In genomic region chr7:2844153-2845077, GRCh38 we compare ENCODE assay signal across 8 cellular contexts. TPM values are rescaled to one million over a fixed set of nuclear protein-coding genes. Genes with fewer than 3 reads are reported as not detected.
A peak's percentile ranks its signal among the peaks of the same experiment; 100 is the strongest.
DNase-seq lines count a peak whose midpoint lies in the region; ATAC-seq and TF ChIP-seq lines count a peak whose summit lies in the region.

GNA12 (minus strand) TSS chr7:2844308; CDS start chr7:2844161, 147 bp downstream.

- H3K27ac ChIP-seq in gastroesophageal sphincter (peak within 1 kb of the TSS in 3 of 4 donors; percentile 80 to 88 (median 85)), suprapubic skin (peak within 1 kb of the TSS; percentile 19)

- TF ChIP-seq CTCF in HFF-Myc (IDR thresholded peaks at IDR 0.05; ENCODE audit: low read depth, low read length, missing control alignments) (no peak), gastroesophageal sphincter (IDR thresholded peaks at IDR 0.05) (no peak), suprapubic skin (IDR thresholded peaks at IDR 0.05) (no peak)

- no peaks in the 10 kb centered on the region for H3K27me3 ChIP-seq in gastroesophageal sphincter
- no peaks in the 10 kb centered on the region for H3K27me3 ChIP-seq in suprapubic skin

- peaks cover 33% of the 10 kb centered on the region for H3K4me1 Mint-ChIP-seq in activated naive CD4-positive, alpha-beta T cell treated with anti-CD3 and anti-CD28 coated beads for 36 hours (ENCODE audit: low read depth)

- CTCF ChIA-PET in activated naive CD4-positive, alpha-beta T cell treated with anti-CD3 and anti-CD28 coated beads for 36 hours (lab: Charles Lee): interaction anchor here (0.6 to 1.5 kb wide), 2 partner anchors 10 to 20 kb away, joined by 3 to 7 read pairs; no protein-coding TSS in a partner anchor

- peak within 1 kb of the TSS; percentile 79 for H3K4me3 Mint-ChIP-seq in activated naive CD4-positive, alpha-beta T cell treated with anti-CD3 and anti-CD28 coated beads for 36 hours

- TF ChIP-seq EP300 in gastroesophageal sphincter (IDR thresholded peaks at IDR 0.05) (no peak), suprapubic skin (IDR thresholded peaks at IDR 0.05) (no peak)

- ATAC-seq in gastroesophageal sphincter: peak; percentile 98

- DNase-seq in GM03348 (ENCODE audit: low spot score) (peak; percentile 99), HFF-Myc (ENCODE audit: extremely low read depth, low read depth) (peak; percentile 92), NAMALWA (ENCODE audit: low spot score) (peak; percentile 100), SK-N-DZ (ENCODE audit: low spot score) (peak; percentile 99), nucleus accumbens (lab: John Stamatoyannopoulos, UW) (peak; percentile 68 to 99 (median 97)), suprapubic skin (ENCODE audit: low spot score in 2 of 2) (peak; percentile 99)
- DNase-seq in activated naive CD4-positive, alpha-beta T cell treated with anti-CD3 and anti-CD28 coated beads for 36 hours: peak; percentile 99

- peak within 1 kb of the TSS; percentile 70 for H3K27ac Mint-ChIP-seq in activated naive CD4-positive, alpha-beta T cell treated with anti-CD3 and anti-CD28 coated beads for 36 hours

- WGBS in gastroesophageal sphincter (ENCODE audit: low coverage in 1 of 2), 2 donors: 18% methylated on average over 6 of the region's 80 CpGs; no CpG with 5 or more reads in 1 of the 2 donors
- WGBS in suprapubic skin: 4% methylated on average over 19 of the region's 80 CpGs

- H3K27me3 Mint-ChIP-seq in activated naive CD4-positive, alpha-beta T cell treated with anti-CD3 and anti-CD28 coated beads for 36 hours (ENCODE audit: low read depth): no peaks in the 10 kb centered on the region

- TF ChIP-seq POLR2A in gastroesophageal sphincter (IDR thresholded peaks at IDR 0.05): peak in 1 of 2 donors; percentile 44
- TF ChIP-seq POLR2A in suprapubic skin (IDR thresholded peaks at IDR 0.05): peak in 1 of 2 donors; percentile 39

- H3K36me3 ChIP-seq in gastroesophageal sphincter (peaks cover 0 to 3% of the 10 kb centered on the region in 2 donors), suprapubic skin (no peaks in the 10 kb centered on the region)

- H3K36me3 Mint-ChIP-seq in activated naive CD4-positive, alpha-beta T cell treated with anti-CD3 and anti-CD28 coated beads for 36 hours (ENCODE audit: low read depth): peaks cover 3% of the 10 kb centered on the region

- H3K4me1 ChIP-seq in gastroesophageal sphincter (peaks cover 0 to 38% (median 12%) of the 10 kb centered on the region in 3 donors), suprapubic skin (peaks cover 27% of the 10 kb centered on the region)

- intact Hi-C loops in activated naive CD4-positive, alpha-beta T cell treated with anti-CD3 and anti-CD28 coated beads for 36 hours (cut with micrococcal nuclease): loop anchor here (2.0 to 5.0 kb wide), 7 partner anchors 18 to 322 kb away; partner anchors contain the start of gene TTYH3

- H3K9me3 ChIP-seq in gastroesophageal sphincter: no peaks in the 10 kb centered on the region
- H3K9me3 ChIP-seq in suprapubic skin: no peaks in the 10 kb centered on the region

- H3K9me3 Mint-ChIP-seq in activated naive CD4-positive, alpha-beta T cell treated with anti-CD3 and anti-CD28 coated beads for 36 hours: peaks cover 1% of the 10 kb centered on the region

- H3K4me3 ChIP-seq in HFF-Myc (replicated peaks; ENCODE audit: low read depth, low read length) (peak within 1 kb of the TSS; percentile 65), gastroesophageal sphincter (peak within 1 kb of the TSS; percentile 64 to 87), suprapubic skin (peak within 1 kb of the TSS; percentile 67)

RNA-seq across cellular contexts. Expression of gene GNA12, which starts in this region (rescaled TPM):
- 11.6 and 14.4 TPM in 2 replicates for polyA plus RNA-seq in SK-N-DZ (2014; cell fraction: cytosol; rRNA removed)
- 5.5 and 9.0 TPM in 2 replicates for polyA plus RNA-seq in SK-N-DZ (2014; cell fraction: nucleus; rRNA removed)
- total RNA-seq in activated naive CD4-positive, alpha-beta T cell treated with anti-CD3 and anti-CD28 coated beads for 36 hours: 10 to 100 TPM; 14.1 to 15.0 TPM
- total RNA-seq in gastroesophageal sphincter (10 to 100 TPM; 22.5 to 63.2 (median 35.1) TPM), suprapubic skin (10 to 100 TPM in 3 of 4 donors, 1 to 10 TPM in 1; 9.7 to 15.0 (median 13.3) TPM)

Comparison
In these comparisons a context has a peak if more than half of its experiments do, and no peak if none do; other contexts are left out.
1. Peak in every context shown above with its lines: DNase-seq, ATAC-seq, H3K4me3 ChIP-seq and H3K27ac ChIP-seq.